Comparison of ENCODE assay signal across 8 cellular contexts in genomic region chr5:138339086-138339456, GRCh38. TPM values are rescaled to one million over a fixed set of nuclear protein-coding genes. Genes with fewer than 3 reads are reported as not detected.
DNase-seq lines count a peak whose midpoint lies in the region; ATAC-seq and TF ChIP-seq lines count a peak whose summit lies in the region.

No MANE protein-coding gene starts in this region.

- H3K9me2 ChIP-seq in MM.1S (replicated peaks; ENCODE audit: insufficient read depth, low read length), result no peaks in the 10 kb centered on the region

- no peaks in the 10 kb centered on the region for H3K9me3 Mint-ChIP-seq in CD14-positive monocyte
- no peaks in the 10 kb centered on the region for H3K9me3 Mint-ChIP-seq in dendritic cell treated with granulocyte-macrophage colony-stimulating factor and Interleukin-4, amounts not matched to agents 40 ng/mL and 50 ng/mL, for 4 days

- no peaks in the 10 kb centered on the region for H3K27me3 ChIP-seq in MM.1S (replicated peaks; ENCODE audit: insufficient read depth, low read length)
- H3K27me3 ChIP-seq in muscle layer of colon (ENCODE audit: control insufficient read depth in 1 of 2, insufficient read depth in 2 of 2, low read length in 2 of 2), result no peaks in the 10 kb centered on the region

- peaks cover 48% of the 10 kb centered on the region for H3K4me1 Mint-ChIP-seq in CD14-positive monocyte
- peaks cover 42% of the 10 kb centered on the region for H3K4me1 Mint-ChIP-seq in dendritic cell treated with granulocyte-macrophage colony-stimulating factor and Interleukin-4, amounts not matched to agents 40 ng/mL and 50 ng/mL, for 4 days (ENCODE audit: low read depth)

- intact Hi-C loops in CD14-positive monocyte (cut with micrococcal nuclease), result loop anchor here (5.0 to 10.0 kb wide), 5 partner anchors 33 to 304 kb away; partner anchors contain the start of genes CDC23 (in 2 of the 2), BRD8 (in 1 of the 2), FAM13B (in 1 of the 2) and KIF20A (in 1 of the 2)
- intact Hi-C loops in dendritic cell treated with granulocyte-macrophage colony-stimulating factor and Interleukin-4, amounts not matched to agents 40 ng/mL and 50 ng/mL, for 4 days (cut with micrococcal nuclease), result no loop called here

- H3K9ac ChIP-seq in MM.1S (ENCODE audit: low read length) (peak overlapping the region; percentile 99), muscle layer of colon (ENCODE audit: low read length) (peak overlapping the region; percentile 97)

- H2AFZ ChIP-seq in MM.1S (ENCODE audit: low read length), result peak overlapping the region; percentile 44; the same call in 1 of the 2 replicates

- H3K4me3 Mint-ChIP-seq in CD14-positive monocyte, result peak overlapping the region; percentile 81 to 93
- peak overlapping the region; percentile 84 for H3K4me3 Mint-ChIP-seq in dendritic cell treated with granulocyte-macrophage colony-stimulating factor and Interleukin-4, amounts not matched to agents 40 ng/mL and 50 ng/mL, for 4 days

- peak overlapping the region; percentile 85 to 98 (median 93) for H3K27ac Mint-ChIP-seq in CD14-positive monocyte
- peak overlapping the region; percentile 100 for H3K27ac Mint-ChIP-seq in dendritic cell treated with granulocyte-macrophage colony-stimulating factor and Interleukin-4, amounts not matched to agents 40 ng/mL and 50 ng/mL, for 4 days

- H3K9me3 ChIP-seq in MM.1S (replicated peaks; ENCODE audit: insufficient read depth, low read length) (no peaks in the 10 kb centered on the region), muscle layer of colon (ENCODE audit: low read length) (no peaks in the 10 kb centered on the region)

- peak overlapping the region; percentile 75 for H3K4me3 ChIP-seq in MM.1S (ENCODE audit: low read length)
- H3K4me3 ChIP-seq in muscle layer of colon (ENCODE audit: low read depth in 1 of 2, low read length in 2 of 2), result peak overlapping the region; percentile 89 to 95

- peaks cover 20 to 28% of the 10 kb centered on the region in 2 donors for H3K36me3 Mint-ChIP-seq in CD14-positive monocyte
- H3K36me3 Mint-ChIP-seq in dendritic cell treated with granulocyte-macrophage colony-stimulating factor and Interleukin-4, amounts not matched to agents 40 ng/mL and 50 ng/mL, for 4 days (ENCODE audit: low read depth), result peaks cover 32% of the 10 kb centered on the region

- no peak for TF ChIP-seq CTCF in CD14-positive monocyte (IDR thresholded peaks at IDR 0.05)
- no peak for TF ChIP-seq CTCF in MM.1S (IDR thresholded peaks at IDR 0.05; ENCODE audit: low read length)

- peaks cover 3% of the 10 kb centered on the region; the same call in 1 of the 2 replicates for H3K36me3 ChIP-seq in MM.1S (replicated peaks; ENCODE audit: insufficient read depth, low read length)
- H3K36me3 ChIP-seq in muscle layer of colon (ENCODE audit: insufficient read depth, low read length), result peaks cover 14% of the 10 kb centered on the region

- H4K20me1 ChIP-seq in MM.1S (ENCODE audit: insufficient read depth, low read length), result no peaks in the 10 kb centered on the region

- H3K4me1 ChIP-seq in MM.1S (ENCODE audit: low read length) (peaks cover 13% of the 10 kb centered on the region), muscle layer of colon (ENCODE audit: insufficient read depth, low read length) (peaks cover 21% of the 10 kb centered on the region)

- H3K27me3 Mint-ChIP-seq in CD14-positive monocyte (ENCODE audit: low read depth in 3 of 3), result no peaks in the 10 kb centered on the region
- no peaks in the 10 kb centered on the region for H3K27me3 Mint-ChIP-seq in dendritic cell treated with granulocyte-macrophage colony-stimulating factor and Interleukin-4, amounts not matched to agents 40 ng/mL and 50 ng/mL, for 4 days

- peak overlapping the region; percentile 89 for H3K4me2 ChIP-seq in MM.1S (ENCODE audit: low read depth, low read length)

- no peak for ATAC-seq in GM21619 (IDR thresholded peaks at IDR 0.05; ENCODE audit: unreplicated experiment)
- ATAC-seq in GM21576 (IDR thresholded peaks at IDR 0.05; ENCODE audit: unreplicated experiment), result no peak

- no peaks in the 10 kb centered on the region for H3F3A ChIP-seq in MM.1S (ENCODE audit: insufficient read depth, low read length)

- no peak for DNase-seq in CD14-positive monocyte (ENCODE audit: low spot score)
- DNase-seq in MM.1S, result no peak
- no peak for DNase-seq in activated effector memory CD4-positive, alpha-beta T cell treated with Interleukin-2 at 50 U/mL for 16 hours
- DNase-seq in DMS53 treated with DMSO at 0.1 percent for 48 hours (lab: John Stamatoyannopoulos, UW; ENCODE audit: unreplicated experiment), result no peak

- H3K79me2 ChIP-seq in MM.1S (ENCODE audit: low read length), result peaks cover 46% of the 10 kb centered on the region

- H3K27ac ChIP-seq in MM.1S (ENCODE audit: low read length), result peak overlapping the region; percentile 33; the same call in 1 of the 2 replicates
- peak overlapping the region; percentile 58 for H3K27ac ChIP-seq in muscle layer of colon (ENCODE audit: low read depth, low read length)

RNA-seq across cellular contexts. Expression of gene FAM53C, which starts 1.0 kb away (rescaled TPM):
- 10 to 100 TPM; 24.9 to 28.7 TPM for polyA plus RNA-seq in CD14-positive monocyte

RNA-seq across cellular contexts. Expression of gene CDC25C, which starts 7.5 kb away (rescaled TPM):
- polyA plus RNA-seq in CD14-positive monocyte, result not detected

RNA-seq across cellular contexts. Expression of gene KDM3B, which starts 13.4 kb away (rescaled TPM):
- 10 to 100 TPM; 11.7 to 17.4 TPM for polyA plus RNA-seq in CD14-positive monocyte
